8 cellular contexts compared by ENCODE assay signal in genomic region chrX:41333744-41333993, GRCh38. TPM values are rescaled to one million over a fixed set of nuclear protein-coding genes. Genes with fewer than 3 reads are reported as not detected.
DNase-seq lines count a peak whose midpoint lies in the region; ATAC-seq and TF ChIP-seq lines count a peak whose summit lies in the region.

No MANE protein-coding gene starts in this region.

- DNase-seq in activated CD8-positive, alpha-beta memory T cell treated with anti-CD3 and anti-CD28 coated beads, Interleukin-2, amount 10 ng/mL, durations not matched to agents 7 days and 5 days, result peak; percentile 83
- no peak for DNase-seq in activated CD8-positive, alpha-beta memory T cell treated with anti-CD3 and anti-CD28 coated beads, Interleukin-2, amount 50 U/mL, for 48 hours
- DNase-seq in HFF-Myc (ENCODE audit: extremely low read depth, low read depth), result peak; percentile 49
- DNase-seq in NAMALWA (ENCODE audit: low spot score), result peak; percentile 91
- DNase-seq in SK-N-DZ (ENCODE audit: low spot score), result peak; percentile 94
- DNase-seq in colonic mucosa, result no peak
- DNase-seq in stromal cell of bone marrow (ENCODE audit: low read depth), result peak; percentile 68

- intact Hi-C loops in colonic mucosa (cut with DNase I), result no loop called here

- no peak for TF ChIP-seq RAD21 in liver (IDR thresholded peaks at IDR 0.05)

- no peaks in the 10 kb centered on the region for H3K9me3 ChIP-seq in colonic mucosa
- no peaks in the 10 kb centered on the region for H3K9me3 ChIP-seq in liver (ENCODE audit: control insufficient read depth in 4 of 4, low read length in 3 of 4)

- H3K4me1 ChIP-seq in colonic mucosa (peaks cover 6% of the 10 kb centered on the region), liver (ENCODE audit: control insufficient read depth in 4 of 4, insufficient read depth in 4 of 4, low read length in 3 of 4) (peaks cover 2 to 50% (median 42%) of the 10 kb centered on the region in 4 donors)

- no peaks in the 10 kb centered on the region for H3K36me3 ChIP-seq in colonic mucosa
- peaks cover 0 to 2% (median 0%) of the 10 kb centered on the region in 4 donors for H3K36me3 ChIP-seq in liver (ENCODE audit: control insufficient read depth in 4 of 4, insufficient read depth in 3 of 4, low read depth in 1 of 4, low read length in 3 of 4)

- H3K27ac Mint-ChIP-seq in activated CD8-positive, alpha-beta memory T cell treated with anti-CD3 and anti-CD28 coated beads, Interleukin-2, amount 10 ng/mL, durations not matched to agents 7 days and 5 days, result peak overlapping the region; percentile 100

- peaks cover 18% of the 10 kb centered on the region for H3K4me1 Mint-ChIP-seq in activated CD8-positive, alpha-beta memory T cell treated with anti-CD3 and anti-CD28 coated beads, Interleukin-2, amount 10 ng/mL, durations not matched to agents 7 days and 5 days

- H3K27me3 ChIP-seq in colonic mucosa (no peaks in the 10 kb centered on the region), liver (ENCODE audit: control insufficient read depth in 4 of 4, insufficient read depth in 4 of 4, low read length in 3 of 4) (no peaks in the 10 kb centered on the region)

- peaks cover 29% of the 10 kb centered on the region for H3K36me3 Mint-ChIP-seq in activated CD8-positive, alpha-beta memory T cell treated with anti-CD3 and anti-CD28 coated beads, Interleukin-2, amount 10 ng/mL, durations not matched to agents 7 days and 5 days

- TF ChIP-seq CTCF in HFF-Myc (IDR thresholded peaks at IDR 0.05; ENCODE audit: low read depth, low read length, missing control alignments) (no peak), colonic mucosa (IDR thresholded peaks at IDR 0.05) (no peak), liver (IDR thresholded peaks at IDR 0.05; ENCODE audit: low read depth, low read length, missing input control) (no peak)

- peak; percentile 37 for ATAC-seq in activated CD8-positive, alpha-beta memory T cell treated with anti-CD3 and anti-CD28 coated beads, Interleukin-2, amount 10 ng/mL, durations not matched to agents 7 days and 5 days

- no peaks in the 10 kb centered on the region for H3K27me3 Mint-ChIP-seq in activated CD8-positive, alpha-beta memory T cell treated with anti-CD3 and anti-CD28 coated beads, Interleukin-2, amount 10 ng/mL, durations not matched to agents 7 days and 5 days

- WGBS in liver, result 0% methylated on average over 17 of the region's 17 CpGs

- H3K4me3 Mint-ChIP-seq in activated CD8-positive, alpha-beta memory T cell treated with anti-CD3 and anti-CD28 coated beads, Interleukin-2, amount 10 ng/mL, durations not matched to agents 7 days and 5 days, result peak overlapping the region; percentile 90

- H3K9ac ChIP-seq in colonic mucosa (ENCODE audit: low read depth in 2 of 2, low read length in 2 of 2), result peak overlapping the region; percentile 100
- peak overlapping the region; percentile 96 for H3K9ac ChIP-seq in liver (ENCODE audit: low read depth in 1 of 2, low read length in 2 of 2)

- no peaks in the 10 kb centered on the region for H3K9me3 Mint-ChIP-seq in activated CD8-positive, alpha-beta memory T cell treated with anti-CD3 and anti-CD28 coated beads, Interleukin-2, amount 10 ng/mL, durations not matched to agents 7 days and 5 days (ENCODE audit: low read depth)

- peak overlapping the region; percentile 92 for H3K27ac ChIP-seq in colonic mucosa
- H3K27ac ChIP-seq in liver (ENCODE audit: low read depth in 1 of 2, low read length in 2 of 2), result peak overlapping the region; percentile 98 to 99

- H3K4me3 ChIP-seq in HFF-Myc (replicated peaks; ENCODE audit: low read depth, low read length), result peak overlapping the region; percentile 91
- H3K4me3 ChIP-seq in colonic mucosa, result peak overlapping the region; percentile 80
- H3K4me3 ChIP-seq in liver (ENCODE audit: low read depth in 1 of 3, low read length in 3 of 3), result peak overlapping the region; percentile 78 to 91 (median 85)

- CTCF ChIA-PET in activated CD8-positive, alpha-beta memory T cell treated with anti-CD3 and anti-CD28 coated beads, Interleukin-2, amount 10 ng/mL, durations not matched to agents 7 days and 5 days (lab: Charles Lee), result interaction anchor here (1.2 kb wide), 1 partner anchor 682 kb away, joined by 3 read pairs; no protein-coding TSS in a partner anchor

TF ChIP-seq in liver, 16 proteins besides CTCF, POLR2A, EP300 and RAD21:
- TF ChIP-seq SP1 (IDR thresholded peaks at IDR 0.05) (no peak), EGR1 (IDR thresholded peaks at IDR 0.05; ENCODE audit: low read depth in 2 of 2) (no peak), JUND (IDR thresholded peaks at IDR 0.05) (no peak), HNF4A (conservative IDR thresholded peaks at IDR 0.05) (no peak), TAF1 (conservative IDR thresholded peaks at IDR 0.05) (no peak), GABPA (IDR thresholded peaks at IDR 0.05 in 1 of 2, conservative IDR thresholded peaks at IDR 0.05 in 1 of 2) (no peak), ZBTB33 (IDR thresholded peaks at IDR 0.05) (peak; percentile 99), FOXA2 (IDR thresholded peaks at IDR 0.05) (no peak)

RNA-seq across cellular contexts. Expression of gene DDX3X, which starts 0.3 kb away (rescaled TPM):
- total RNA-seq in activated CD8-positive, alpha-beta memory T cell treated with anti-CD3 and anti-CD28 coated beads, Interleukin-2, amount 10 ng/mL, durations not matched to agents 7 days and 5 days, result 100 to 1,000 TPM; 198 to 253 TPM
- 106 and 112 TPM in 2 replicates for polyA plus RNA-seq in SK-N-DZ (2014; cell fraction: cytosol; rRNA removed)
- polyA plus RNA-seq in SK-N-DZ (2014; cell fraction: nucleus; rRNA removed), result 120 and 149 TPM in 2 replicates
- 100 to 1,000 TPM; 192 to 318 TPM for total RNA-seq in colonic mucosa
- total RNA-seq in liver, result 100 to 1,000 TPM; 119 to 216 TPM
- 10 to 100 TPM; 48.4 to 52.3 TPM for polyA plus RNA-seq in liver

Comparison
In these comparisons a context has a peak if more than half of its experiments do, and no peak if none do; other contexts are left out.
1. DNase-seq: peak in activated CD8-positive, alpha-beta memory T cell treated with anti-CD3 and anti-CD28 coated beads, Interleukin-2, amount 10 ng/mL, durations not matched to agents 7 days and 5 days (single experiment), HFF-Myc (single experiment), NAMALWA (single experiment), SK-N-DZ (single experiment) and stromal cell of bone marrow (single experiment); none in activated CD8-positive, alpha-beta memory T cell treated with anti-CD3 and anti-CD28 coated beads, Interleukin-2, amount 50 U/mL, for 48 hours (single experiment) and colonic mucosa (single experiment).
2. Peak in every context shown above with its lines, with median percentiles within 50 percentile points of each other: H3K4me3 ChIP-seq.